In genomic region chr11:124622531-124623451, GRCh38 we compare ENCODE assay signal across 8 cellular contexts. TPM values are rescaled to one million over a fixed set of nuclear protein-coding genes. Genes with fewer than 3 reads are reported as not detected.
DNase-seq lines count a peak whose midpoint lies in the region; ATAC-seq and TF ChIP-seq lines count a peak whose summit lies in the region.

A gene with protein sequence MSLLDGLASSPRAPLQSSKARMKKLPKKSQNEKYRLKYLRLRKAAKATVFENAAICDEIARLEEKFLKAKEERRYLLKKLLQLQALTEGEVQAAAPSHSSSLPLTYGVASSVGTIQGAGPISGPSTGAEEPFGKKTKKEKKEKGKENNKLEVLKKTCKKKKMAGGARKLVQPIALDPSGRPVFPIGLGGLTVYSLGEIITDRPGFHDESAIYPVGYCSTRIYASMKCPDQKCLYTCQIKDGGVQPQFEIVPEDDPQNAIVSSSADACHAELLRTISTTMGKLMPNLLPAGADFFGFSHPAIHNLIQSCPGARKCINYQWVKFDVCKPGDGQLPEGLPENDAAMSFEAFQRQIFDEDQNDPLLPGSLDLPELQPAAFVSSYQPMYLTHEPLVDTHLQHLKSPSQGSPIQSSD (plus strand): TSS chr11:124622864. CDS start chr11:124623084, 220 bp downstream.

- no peak for TF ChIP-seq CTCF in epithelial cell of esophagus (IDR thresholded peaks at IDR 0.05; ENCODE audit: insufficient read depth, low read depth, low read length, missing control alignments)

- H3K9me3 Mint-ChIP-seq in IgD-negative memory B cell = no peaks in the 10 kb centered on the region

- H3K27me3 ChIP-seq in mononuclear cell (ENCODE audit: insufficient read depth, low read length) = no peaks in the 10 kb centered on the region

- peak within 1 kb of the TSS; percentile 80 to 98 (median 97) for H3K27ac Mint-ChIP-seq in IgD-negative memory B cell

- H3K9me3 ChIP-seq in mononuclear cell (ENCODE audit: low read depth, low read length) = no peaks in the 10 kb centered on the region

- H3K4me3 ChIP-seq in epithelial cell of esophagus (ENCODE audit: low read length) (peak within 1 kb of the TSS; percentile 92), mononuclear cell (ENCODE audit: low read length) (peak within 1 kb of the TSS; percentile 88)

- peaks cover 6% of the 10 kb centered on the region for H3K36me3 Mint-ChIP-seq in IgD-negative memory B cell

- peaks cover 36% of the 10 kb centered on the region for H3K4me1 ChIP-seq in mononuclear cell (ENCODE audit: insufficient read depth, low read length)

- peak within 1 kb of the TSS; percentile 90 to 100 (median 99) for H3K4me3 Mint-ChIP-seq in IgD-negative memory B cell

- H3K4me1 Mint-ChIP-seq in IgD-negative memory B cell = peaks cover 18 to 23% (median 21%) of the 10 kb centered on the region in 3 donors

- peak; percentile 100 for ATAC-seq in GM21528 (IDR thresholded peaks at IDR 0.05; ENCODE audit: low FRiP score, unreplicated experiment)

- DNase-seq in DMS 273 (lab: John Stamatoyannopoulos, UW; ENCODE audit: unreplicated experiment) (peak; percentile 93), OCI-M1 (lab: John Stamatoyannopoulos, UW) (peak; percentile 97), activated T-cell treated with anti-CD3 and anti-CD28 coated beads for 4 hours (peak; percentile 74), epithelial cell of esophagus (ENCODE audit: low read depth) (peak; percentile 90)
- peak; percentile 50 to 61 for DNase-seq in stimulated activated CD8-positive, alpha-beta memory T cell treated with anti-CD3 and anti-CD28 coated beads, Interleukin-4, amount 100 ng/mL, for 1 hour (ENCODE audit: low read depth in 2 of 2, low spot score in 1 of 2)

- H3K27me3 Mint-ChIP-seq in IgD-negative memory B cell = no peaks in the 10 kb centered on the region

RNA-seq across cellular contexts. Expression of the gene that starts here (rescaled TPM):
- polyA plus RNA-seq in IgD-negative memory B cell = 35.9 TPM
- total RNA-seq in mononuclear cell = 39.7 TPM

Comparison
In these comparisons a context has a peak if more than half of its experiments do, and no peak if none do; other contexts are left out.
1. Peak in every context shown above with its lines: DNase-seq, ATAC-seq and H3K4me3 ChIP-seq.